1 cellular context compared by ENCODE assay signal in the genomic region with DNA sequence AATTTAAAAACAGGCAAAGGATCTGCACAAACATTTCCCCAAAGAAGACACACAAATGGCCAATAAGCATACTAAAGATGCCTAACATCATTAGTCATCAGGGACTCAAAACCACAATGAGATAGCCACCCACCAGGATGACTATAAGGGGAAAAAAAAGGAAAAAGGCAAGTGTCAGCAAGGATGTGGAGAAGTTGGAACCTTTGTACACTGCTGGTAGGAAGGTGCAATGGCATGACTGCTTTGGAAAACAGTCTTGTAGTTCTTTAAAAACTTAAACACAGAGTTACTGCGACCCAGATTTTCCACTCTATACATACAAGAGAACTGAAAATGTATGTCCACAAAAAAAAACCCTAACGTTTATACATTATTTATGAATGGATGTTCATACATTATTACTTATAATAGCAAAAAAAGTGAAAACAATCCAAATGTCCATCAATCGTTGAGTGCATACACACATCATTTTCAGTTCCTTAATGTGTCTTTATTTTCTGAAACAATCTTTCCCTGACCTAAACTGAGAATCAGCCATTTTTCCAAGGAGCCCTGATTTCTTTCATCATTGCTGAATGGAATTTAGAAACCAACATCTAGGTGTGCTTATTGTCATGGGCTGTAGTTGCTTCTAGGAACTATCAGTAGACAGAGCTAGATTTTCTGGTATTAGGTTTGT.
TF ChIP-seq lines count a peak whose summit lies in the region.

No MANE protein-coding gene starts in this region.

TF ChIP-seq in GM12878, 131 proteins besides CTCF, POLR2A, EP300 and RAD21 (continued from another document):
- TF ChIP-seq TCF3 (IDR thresholded peaks at IDR 0.05; ENCODE audit: borderline replicate concordance, insufficient read depth, low read depth, low read length) (no peak), E2F8 (IDR thresholded peaks at IDR 0.05; ENCODE audit: low read depth, partially characterized antibody) (no peak)
TF ChIP-seq in GM12878: peak in this region for 7.
